In genomic region chr1:22201023-22201422, GRCh38 we compare ENCODE assay signal across 36 cellular contexts. TPM values are rescaled to one million over a fixed set of nuclear protein-coding genes. Genes with fewer than 3 reads are reported as not detected.
"Had no signal": no experiment of that assay in that cellular context is flagged by ENCODE, and none has a peak within 500 bp of the region (broad histone marks: within the 10 kb centered on the region; RNA-seq: fewer than 3 reads in every experiment).

No MANE protein-coding gene starts in this region.

- H3K36me3 ChIP-seq: MG63 had no signal

- DNase-seq: Karpas-422, Kasumi-1, MG63, MM.1S, MV-4-11, NCI-H1048, NCI-H1092, NCI-H1092 treated with DMSO at 0.1 percent for 48 hours, NCI-H1105, NCI-H1105 treated with DMSO at 0.1 percent for 48 hours, NCI-H1417, NCI-H1417 treated with DMSO at 0.1 percent for 48 hours, NCI-H1436, NCI-H1436 treated with DMSO at 0.1 percent for 48 hours, NCI-H146, NCI-H1694, NCI-H1694 treated with DMSO at 0.1 percent for 48 hours, NCI-H187, NCI-H187 treated with DMSO at 0.1 percent for 48 hours, NCI-H1930, NCI-H2029, NCI-H2029 treated with DMSO at 0.1 percent for 48 hours, NCI-H2081, NCI-H2081 treated with DMSO at 0.1 percent for 48 hours, NCI-H2107, NCI-H2171, NCI-H2171 treated with DMSO at 0.1 percent for 48 hours, NCI-H2227 treated with DMSO at 0.1 percent for 48 hours, NCI-H226, NCI-H345, NCI-H446, NCI-H446 treated with DMSO at 0.1 percent for 48 hours, NCI-H510A, NCI-H510A treated with DMSO at 0.1 percent for 48 hours had no signal

- H3K4me3 ChIP-seq: MG63 had no signal

RNA-seq across cellular contexts. Expression of gene WNT4, which starts 58.1 kb away (rescaled TPM):
- total RNA-seq: LHCN-M2, MCF 10A had no signal
